ENCODE assay signal across 41 cellular contexts in genomic region chrX:31092476-31092875, GRCh38. TPM values are rescaled to one million over a fixed set of nuclear protein-coding genes. Genes with fewer than 3 reads are reported as not detected.
A peak's percentile ranks its signal among the peaks of the same experiment; 100 is the strongest.
DNase-seq lines count a peak whose midpoint lies in the region; ATAC-seq, FAIRE-seq and TF ChIP-seq lines count a peak whose summit lies in the region.
"Had no signal": no experiment of that assay in that cellular context is flagged by ENCODE, and none has a peak within 500 bp of the region (broad histone marks: within the 10 kb centered on the region; RNA-seq: fewer than 3 reads in every experiment).

No MANE protein-coding gene starts in this region.

- H3K36me3 Mint-ChIP-seq in T-helper 1 cell treated with Interleukin-12 subunit alpha and Interleukin-12 subunit beta and Interleukin-4 antibody, amounts not matched to agents 30 μg/mL and 1 μg/mL, for 36 hours (ENCODE audit: low read depth): peaks cover 12% of the 10 kb centered on the region
- H3K36me3 Mint-ChIP-seq in T-helper 17 cell (ENCODE audit: low read depth): no peaks in the 10 kb centered on the region
- H3K36me3 Mint-ChIP-seq: CD14-positive monocyte, natural killer cell had no signal

- H3K79me2 ChIP-seq in GM12878 (ENCODE audit: control insufficient read depth, insufficient read depth, low read length): no peaks in the 10 kb centered on the region

- no peak for TF ChIP-seq POLR2A in GM12878 (IDR thresholded peaks at IDR 0.05; ENCODE audit: low read depth, low read length)

- TF ChIP-seq CTCF in GM12878 (IDR thresholded peaks at IDR 0.05 in 2 of 3, conservative IDR thresholded peaks at IDR 0.05 in 1 of 3; ENCODE audit: control insufficient read depth in 2 of 3, extremely low read depth in 1 of 3, insufficient read depth in 1 of 3, low read depth in 3 of 3, low read length in 3 of 3): no peak

- RAD21 ChIA-PET in GM12878 (lab: Charles Lee; ENCODE audit: unreplicated experiment): interaction anchor here (1.2 kb wide), 1 partner anchor 8 kb away, joined by 3 read pairs; no protein-coding TSS in a partner anchor

- TF ChIP-seq EP300 in GM12878 (IDR thresholded peaks at IDR 0.05; ENCODE audit: borderline replicate concordance in 1 of 2, control insufficient read depth in 1 of 2, low read depth in 2 of 2, low read length in 2 of 2): no peak

- H3K27me3 Mint-ChIP-seq in T-helper 1 cell treated with Interleukin-12 subunit alpha and Interleukin-12 subunit beta and Interleukin-4 antibody, amounts not matched to agents 30 μg/mL and 1 μg/mL, for 36 hours (ENCODE audit: low read depth): no peaks in the 10 kb centered on the region
- H3K27me3 Mint-ChIP-seq in T-helper 17 cell: no peaks in the 10 kb centered on the region
- H3K27me3 Mint-ChIP-seq: central memory CD8-positive, alpha-beta T cell; dendritic cell treated with granulocyte-macrophage colony-stimulating factor and Interleukin-4, amounts not matched to agents 40 ng/mL and 50 ng/mL, for 4 days had no signal

- in situ Hi-C loops in GM12878 (cut with MboI): no loop called here

- TF ChIP-seq RAD21 in GM12878 (IDR thresholded peaks at IDR 0.05; ENCODE audit: insufficient read depth, low read depth, low read length): no peak

- intact Hi-C loops in GM12878 (cut with micrococcal nuclease; ENCODE audit: unreplicated experiment): loop anchor here (2.0 kb wide), 2 partner anchors 24 to 86 kb away; no protein-coding TSS in a partner anchor

- H3K4me2 ChIP-seq in GM12878 (ENCODE audit: control insufficient read depth, insufficient read depth): no peak overlapping the region

- no peaks in the 10 kb centered on the region for H4K20me1 ChIP-seq in GM12878 (ENCODE audit: control insufficient read depth, insufficient read depth)

- no peak overlapping the region for H3K9ac ChIP-seq in GM12878 (ENCODE audit: control insufficient read depth, insufficient read depth, low read length)

- H3K9me3 Mint-ChIP-seq in T-helper 1 cell treated with Interleukin-12 subunit alpha and Interleukin-12 subunit beta and Interleukin-4 antibody, amounts not matched to agents 30 μg/mL and 1 μg/mL, for 36 hours: peaks cover 16% of the 10 kb centered on the region
- H3K9me3 Mint-ChIP-seq: HFFc6 had no signal

- H2AFZ ChIP-seq in GM12878 (ENCODE audit: control insufficient read depth, low read depth, low read length): no peak overlapping the region

- DNase-seq in T-helper 1 cell (no peak), GM12878 (ENCODE audit: low read depth, low spot score) (no peak), skeletal muscle cell (ENCODE audit: low read depth) (peak; percentile 12), NCI-H2081 treated with DMSO at 0.1 percent for 48 hours (lab: John Stamatoyannopoulos, UW) (no peak), occipital lobe (lab: John Stamatoyannopoulos, UW) (no peak), T-helper 17 cell (no peak)
- DNase-seq: activated CD4-positive, alpha-beta T cell treated with anti-CD3 and anti-CD28 coated beads for 48 hours; activated CD8-positive, alpha-beta memory T cell treated with anti-CD3 and anti-CD28 coated beads for 24 hours; activated gamma-delta T cell treated with Interleukin-2 at 50 U/mL for 16 hours; activated T-cell treated with anti-CD3 and anti-CD28 coated beads for 4 hours; DMS79 treated with DMSO at 0.1 percent for 48 hours; gastrocnemius medialis; GDM1; GOT3; HFFc6; Karpas-422; kidney glomerular epithelial cell; MV-4-11; natural killer cell; NCI-H1436; NCI-H2081; NCI-H226; NCI-H526 treated with DMSO at 0.1 percent for 48 hours; psoas muscle; SHP77; stimulated activated CD4-positive, alpha-beta T cell treated with anti-CD3 and anti-CD28 coated beads, Interleukin-4, amount 100 ng/mL, for 4 hours; T1000; trophoblast cell had no signal

- peak overlapping the region; percentile 54 for H3K27ac ChIP-seq in GM12878 (ENCODE audit: control insufficient read depth, insufficient read depth)
- H3K27ac ChIP-seq: 22Rv1, ascending aorta, esophagus muscularis mucosa, gastrocnemius medialis, psoas muscle, VCaP had no signal

- POLR2A ChIA-PET in GM12878 (lab: Charles Lee): no interaction called here

- 25% methylated on average over 3 of the region's 3 CpGs for WGBS in GM12878 (ENCODE audit: insufficient coverage, insufficient replicate concordance, low lambda C conversion rate, missing lambda C conversion rate)

- SMC1A ChIA-PET in GM12878 (lab: Charles Lee; ENCODE audit: uncharacterized antibody, unreplicated experiment): interaction anchor here (0.6 to 1.6 kb wide), 8 partner anchors 20 to 178 kb away, joined by 3 to 6 read pairs (median 4); no protein-coding TSS in a partner anchor

- H3K36me3 ChIP-seq in GM12878 (ENCODE audit: control insufficient read depth in 2 of 2, insufficient read depth in 2 of 2, low read length in 1 of 2): no peaks in the 10 kb centered on the region
- H3K36me3 ChIP-seq: ascending aorta, esophagus muscularis mucosa, gastrocnemius medialis had no signal

- H3K4me3 ChIP-seq in GM12878 (no peak overlapping the region), skeletal muscle cell (ENCODE audit: low read depth, low read length) (no peak overlapping the region)
- H3K4me3 ChIP-seq: ascending aorta, esophagus muscularis mucosa, gastrocnemius medialis, lung, psoas muscle had no signal

- peaks cover 25% of the 10 kb centered on the region for H3K4me1 Mint-ChIP-seq in T-helper 1 cell treated with Interleukin-12 subunit alpha and Interleukin-12 subunit beta and Interleukin-4 antibody, amounts not matched to agents 30 μg/mL and 1 μg/mL, for 36 hours (ENCODE audit: low read depth)
- H3K4me1 Mint-ChIP-seq in T-helper 17 cell: no peaks in the 10 kb centered on the region
- H3K4me1 Mint-ChIP-seq: CD14-positive monocyte; central memory CD8-positive, alpha-beta T cell; natural killer cell had no signal

- CTCF ChIA-PET in GM12878 (lab: Yijun Ruan, JAX): no interaction called here

- BruUV-seq in GM12878 (replicated peaks; lab: Mats Ljungman, UMichigan): no TSS peak

- H3K4me3 Mint-ChIP-seq in T-helper 1 cell treated with Interleukin-12 subunit alpha and Interleukin-12 subunit beta and Interleukin-4 antibody, amounts not matched to agents 30 μg/mL and 1 μg/mL, for 36 hours: peak overlapping the region; percentile 70
- no peak overlapping the region for H3K4me3 Mint-ChIP-seq in T-helper 17 cell
- H3K4me3 Mint-ChIP-seq: CD14-positive monocyte; central memory CD8-positive, alpha-beta T cell; dendritic cell treated with granulocyte-macrophage colony-stimulating factor and Interleukin-4, amounts not matched to agents 40 ng/mL and 50 ng/mL, for 4 days; HFFc6; natural killer cell had no signal

- ATAC-seq in HG03342 (IDR thresholded peaks at IDR 0.05; ENCODE audit: unreplicated experiment) (peak; percentile 3), GM12878 (peak; percentile 8), T-helper 17 cell (no peak)
- ATAC-seq: gastrocnemius medialis, natural killer cell, psoas muscle, sciatic nerve had no signal

- peak overlapping the region; percentile 89 for H3K27ac Mint-ChIP-seq in T-helper 1 cell treated with Interleukin-12 subunit alpha and Interleukin-12 subunit beta and Interleukin-4 antibody, amounts not matched to agents 30 μg/mL and 1 μg/mL, for 36 hours
- no peak overlapping the region for H3K27ac Mint-ChIP-seq in T-helper 17 cell
- H3K27ac Mint-ChIP-seq: CD14-positive monocyte; dendritic cell treated with granulocyte-macrophage colony-stimulating factor and Interleukin-4, amounts not matched to agents 40 ng/mL and 50 ng/mL, for 4 days; HFFc6; natural killer cell had no signal

- no peaks in the 10 kb centered on the region for H3K27me3 ChIP-seq in GM12878 (replicated peaks in 1 of 2; ENCODE audit: control insufficient read depth in 2 of 2, insufficient read depth in 2 of 2, low read length in 1 of 2)
- H3K27me3 ChIP-seq: ascending aorta, esophagus muscularis mucosa, gastrocnemius medialis had no signal

- H3K9me3 ChIP-seq in GM12878 (replicated peaks; ENCODE audit: control insufficient read depth, insufficient read depth, low read length) (no peaks in the 10 kb centered on the region; the same call in 2 of the 3 replicates), T-helper 17 cell (ENCODE audit: control insufficient read depth, low read length, poor library complexity, severe bottlenecking) (no peaks in the 10 kb centered on the region)
- H3K9me3 ChIP-seq: ascending aorta, esophagus muscularis mucosa, gastrocnemius medialis, psoas muscle had no signal

- no peak for FAIRE-seq in GM12878 (lab: Jason Lieb, UNC)

- H3K4me1 ChIP-seq in GM12878 (ENCODE audit: control insufficient read depth, insufficient read depth, low read length): peaks cover 8% of the 10 kb centered on the region
- H3K4me1 ChIP-seq: ascending aorta, esophagus muscularis mucosa, gastrocnemius medialis, psoas muscle had no signal

TF ChIP-seq in GM12878, 131 proteins besides CTCF, POLR2A, EP300 and RAD21:
- TF ChIP-seq MAX (IDR thresholded peaks at IDR 0.05; ENCODE audit: low read depth, low read length) (no peak), ASH2L (IDR thresholded peaks at IDR 0.05; ENCODE audit: borderline replicate concordance, low read depth) (no peak)

RNA-seq across cellular contexts. Expression of gene FTHL17, which starts 20.6 kb away (rescaled TPM):
- total RNA-seq in GM12878 (2013; cell fraction: nucleolus; rRNA removed): not detected in 2 replicates
- total RNA-seq in GM12878 (2014; rRNA removed) (not detected in 2 replicates), GM12878 (2014; rRNA removed; fragmentation: Illumina TruSeq; extraction: Trizol) (not detected in 2 replicates), GM12878 (2021) (not detected in 2 replicates), occipital lobe (not detected), T-helper 17 cell (not detected)
- polyA plus RNA-seq in GM12878 (2011; ENCODE audit: low read depth): not detected
- polyA plus RNA-seq in GM12878 (2011; rRNA removed) (not detected in 2 replicates), GM12878 (2014; fragmentation: Illumina TruSeq; extraction: Trizol) (not detected in 2 replicates), GM12878 (2014; fragmentation: Nextera tagmentation; extraction: Ambion mirVana) (not detected), GM12878 (2014; rRNA removed) (not detected in 2 replicates), GM12878 (2016; fragmentation: Nextera tagmentation; extraction: Ambion mirVana) (not detected)
- polyA plus RNA-seq in GM12878 (2011; cell fraction: cytosol; rRNA removed): not detected in 2 replicates
- polyA plus RNA-seq in GM12878 (2011; cell fraction: nucleus; rRNA removed): not detected in 2 replicates
- not detected in 2 replicates for polyA plus RNA-seq in GM12878 (2012)
- not detected in 2 replicates for polyA minus RNA-seq in GM12878 (2011; rRNA and poly(A)+ RNA removed)
- not detected in 2 replicates for polyA minus RNA-seq in GM12878 (2011; cell fraction: cytosol; rRNA and poly(A)+ RNA removed)
- polyA minus RNA-seq in GM12878 (2011; cell fraction: nucleus; rRNA and poly(A)+ RNA removed): not detected in 2 replicates
- total RNA-seq: ascending aorta, esophagus muscularis mucosa, gastrocnemius medialis, HFFc6, lung, mononuclear cell, natural killer cell, omental fat pad, psoas muscle, sciatic nerve had no signal
- polyA plus RNA-seq: CD14-positive monocyte, lung, psoas muscle had no signal
